ENCODE assay signal across 18 cellular contexts in genomic region chr6:39420300-39421265, GRCh38.
DNase-seq lines count a peak whose midpoint lies in the region; ATAC-seq and TF ChIP-seq lines count a peak whose summit lies in the region.
"Had no signal": no experiment of that assay in that cellular context is flagged by ENCODE, and none has a peak within 500 bp of the region (broad histone marks: within the 10 kb centered on the region; RNA-seq: fewer than 3 reads in every experiment).

No MANE protein-coding gene starts in this region.

- H3K9ac ChIP-seq in colonic mucosa (ENCODE audit: low read depth in 2 of 2, low read length in 2 of 2), result no peak overlapping the region
- H3K9ac ChIP-seq: SK-N-SH had no signal

- H3K36me3 ChIP-seq in colonic mucosa (no peaks in the 10 kb centered on the region), gastrocnemius medialis (no peaks in the 10 kb centered on the region)
- H3K36me3 ChIP-seq: Peyer's patch had no signal

- peak; percentile 70 for DNase-seq in RPMI7951 (ENCODE audit: low read depth)
- peak; percentile 39 for DNase-seq in colonic mucosa
- DNase-seq in gastrocnemius medialis, result peak in 1 of 2 donors; percentile 24
- DNase-seq in GM13976 (ENCODE audit: low spot score), result no peak
- DNase-seq in hippocampal formation (lab: John Stamatoyannopoulos, UW), result no peak
- DNase-seq in NCI-H2029 treated with DMSO at 0.1 percent for 48 hours (lab: John Stamatoyannopoulos, UW), result no peak
- no peak for DNase-seq in DMS 273 treated with DMSO at 0.1 percent for 48 hours (lab: John Stamatoyannopoulos, UW)
- DNase-seq: activated T-cell treated with anti-CD3 and anti-CD28 coated beads, Interleukin-2, amount 50 U/mL, for 72 hours; CD4-positive, CD25-positive, alpha-beta regulatory T cell; DMS53; natural killer cell; NCI-H1694 treated with DMSO at 0.1 percent for 48 hours; Peyer's patch; SK-N-SH had no signal

- ATAC-seq in gastrocnemius medialis, result peak; percentile 49 to 62
- ATAC-seq: activated CD4-positive, CD25-positive, alpha-beta regulatory T cell treated with anti-CD3 and anti-CD28 coated beads, Interleukin-2, amount 50 U/mL, for 24 hours; activated T-cell treated with anti-CD3 and anti-CD28 coated beads, Interleukin-2, amount 50 U/mL, for 72 hours; esophagus mucosa; GM12878; natural killer cell had no signal

- no peaks in the 10 kb centered on the region for H3K4me1 ChIP-seq in colonic mucosa
- peaks cover 7 to 10% of the 10 kb centered on the region in 2 donors for H3K4me1 ChIP-seq in gastrocnemius medialis
- H3K4me1 ChIP-seq: Peyer's patch had no signal

- no peaks in the 10 kb centered on the region for H3K27me3 ChIP-seq in colonic mucosa
- no peaks in the 10 kb centered on the region for H3K27me3 ChIP-seq in layer of hippocampus (ENCODE audit: control insufficient read depth, insufficient read depth, low read length)
- no peaks in the 10 kb centered on the region for H3K27me3 ChIP-seq in gastrocnemius medialis
- H3K27me3 ChIP-seq: Peyer's patch had no signal

- in situ Hi-C loops in gastrocnemius medialis (cut with MboI; ENCODE audit: low sequenced_read_pairs in 4 of 4) (no loop called here), GM13976 (cut with MboI; ENCODE audit: low sequenced_read_pairs, unreplicated experiment) (no loop called here)

- H3K9me3 ChIP-seq in colonic mucosa, result no peaks in the 10 kb centered on the region
- no peaks in the 10 kb centered on the region for H3K9me3 ChIP-seq in gastrocnemius medialis
- H3K9me3 ChIP-seq: Peyer's patch, SK-N-SH had no signal

- TF ChIP-seq POLR2A in gastrocnemius medialis (IDR thresholded peaks at IDR 0.05), result no peak

- H3K4me3 ChIP-seq in colonic mucosa (no peak overlapping the region), gastrocnemius medialis (no peak overlapping the region)
- H3K4me3 ChIP-seq: GM12878, Peyer's patch had no signal

- H3K27ac ChIP-seq in colonic mucosa (no peak overlapping the region), layer of hippocampus (ENCODE audit: low read depth, low read length) (peak overlapping the region; percentile 40), gastrocnemius medialis (peak overlapping the region in 1 of 4 donors; percentile 24)

- TF ChIP-seq CTCF in colonic mucosa (IDR thresholded peaks at IDR 0.05) (no peak), gastrocnemius medialis (IDR thresholded peaks at IDR 0.05 in 4 of 5, conservative IDR thresholded peaks at IDR 0.05 in 1 of 5) (no peak), GM13976 (IDR thresholded peaks at IDR 0.05; ENCODE audit: borderline replicate concordance, control extremely low read depth, extremely low read depth, insufficient read depth, missing control alignments) (no peak)

- intact Hi-C loops in colonic mucosa (cut with DNase I), result no loop called here
- intact Hi-C loops in gastrocnemius medialis (cut with DNase I; ENCODE audit: low total_unique reads), result no loop called here

Comparison
In these comparisons a context has a peak if more than half of its experiments do, and no peak if none do; other contexts are left out.
1. DNase-seq: peak in RPMI7951 (single experiment) and colonic mucosa (single experiment); none in GM13976 (single experiment), hippocampal formation (0 of 2), NCI-H2029 treated with DMSO at 0.1 percent for 48 hours (single experiment) and DMS 273 treated with DMSO at 0.1 percent for 48 hours (single experiment).